ENCODE assay signal across 26 cellular contexts in genomic region chr11:118958577-118958976, GRCh38. TPM values are rescaled to one million over a fixed set of nuclear protein-coding genes. Genes with fewer than 3 reads are reported as not detected.
A peak's percentile ranks its signal among the peaks of the same experiment; 100 is the strongest.
DNase-seq lines count a peak whose midpoint lies in the region; FAIRE-seq and TF ChIP-seq lines count a peak whose summit lies in the region.
"Had no signal": no experiment of that assay in that cellular context is flagged by ENCODE, and none has a peak within 500 bp of the region (broad histone marks: within the 10 kb centered on the region; RNA-seq: fewer than 3 reads in every experiment).

No MANE protein-coding gene starts in this region.

- no peak overlapping the region for H3K9ac ChIP-seq in kidney (ENCODE audit: low read length in 2 of 2)
- H3K9ac ChIP-seq: BLaER1 had no signal

- no peak for TF ChIP-seq POLR2A in spleen (IDR thresholded peaks at IDR 0.05)

- TF ChIP-seq CTCF in kidney (IDR thresholded peaks at IDR 0.05; ENCODE audit: borderline replicate concordance, extremely low read depth, insufficient read depth) (no peak), spleen (IDR thresholded peaks at IDR 0.05 in 8 of 11, conservative IDR thresholded peaks at IDR 0.05 in 3 of 11) (no peak)

- H3K9me3 ChIP-seq in kidney (ENCODE audit: control insufficient read depth in 1 of 2, low read length in 2 of 2), result no peaks in the 10 kb centered on the region
- no peaks in the 10 kb centered on the region for H3K9me3 ChIP-seq in spleen
- H3K9me3 ChIP-seq: BE2C, BLaER1 had no signal

- WGBS in spleen, 5 donors, result 84 to 93% (median 90%) methylated on average over 2 of the region's 2 CpGs

- peaks cover 0 to 24% (median 0%) of the 10 kb centered on the region in 7 donors for H3K27me3 ChIP-seq in spleen (replicated peaks in 1 of 7)
- H3K27me3 ChIP-seq: BE2C, BLaER1 had no signal

- no peak for FAIRE-seq in kidney (lab: Jason Lieb, UNC)
- FAIRE-seq: A204.1, G401.6, GM12878, GM12892, GM18507 had no signal

- H3K36me3 ChIP-seq in kidney (ENCODE audit: control insufficient read depth in 1 of 2, insufficient read depth in 2 of 2, low read length in 2 of 2) (no peaks in the 10 kb centered on the region), spleen (no peaks in the 10 kb centered on the region)
- H3K36me3 ChIP-seq: BE2C, BLaER1 had no signal

- H3K4me1 ChIP-seq in kidney (ENCODE audit: control insufficient read depth in 1 of 2, insufficient read depth in 1 of 2, low read depth in 1 of 2, low read length in 2 of 2) (no peaks in the 10 kb centered on the region), spleen (peaks cover 0 to 9% (median 0%) of the 10 kb centered on the region in 6 donors)
- H3K4me1 ChIP-seq: BE2C had no signal

- intact Hi-C loops in kidney (cut with DNase I), result no loop called here
- intact Hi-C loops in spleen (cut with DNase I; ENCODE audit: low total_unique reads), result loop anchor here (5.0 kb wide), 1 partner anchor 51 kb away; no protein-coding TSS in a partner anchor

- no peak overlapping the region for H3K4me3 ChIP-seq in kidney (ENCODE audit: low read length in 2 of 2)
- H3K4me3 ChIP-seq in spleen, result no peak overlapping the region
- H3K4me3 ChIP-seq: BLaER1, GM12878 had no signal

- H3K27ac ChIP-seq in kidney (ENCODE audit: low read depth in 2 of 2, low read length in 2 of 2) (no peak overlapping the region), spleen (no peak overlapping the region)
- H3K27ac ChIP-seq: BLaER1 had no signal

- DNase-seq in GM03348 (ENCODE audit: low spot score) (peak; percentile 5), kidney (peak; percentile 38), spleen (peak; percentile 12), NCI-H128 (lab: John Stamatoyannopoulos, UW; ENCODE audit: unreplicated experiment) (no peak), DMS53 (lab: John Stamatoyannopoulos, UW) (no peak)
- DNase-seq: 8988T; ACHN; BE2C; C1 segment of cervical spinal cord; CD4-positive, alpha-beta memory T cell; CD4-positive, CD25-positive, alpha-beta regulatory T cell; CD8-positive, alpha-beta memory T cell; COR-L47; DMS 273 treated with DMSO at 0.1 percent for 48 hours; DMS153; DMS79 treated with DMSO at 0.1 percent for 48 hours; GF-D8 had no signal

RNA-seq across cellular contexts. Expression of gene UPK2, which starts 2.5 kb away (rescaled TPM):
- total RNA-seq in kidney (not detected), spleen (not detected)
- polyA plus RNA-seq in kidney (ENCODE audit: insufficient read depth, low read depth, low replicate concordance) (not detected), spleen (under 1 TPM in 2 of 3 donors, not detected in 1; 0.09 to 0.13 TPM)
- total RNA-seq: A673; CD4-positive, alpha-beta memory T cell; CD4-positive, CD25-positive, alpha-beta regulatory T cell had no signal
- polyA plus RNA-seq: AG04450; CD14-positive monocyte; CD4-positive, alpha-beta memory T cell; CD8-positive, alpha-beta memory T cell had no signal

RNA-seq across cellular contexts. Expression of gene FOXR1, which starts 13.0 kb away (rescaled TPM):
- total RNA-seq in kidney, result not detected
- not detected for polyA plus RNA-seq in kidney (ENCODE audit: insufficient read depth, low read depth, low replicate concordance)
- total RNA-seq in spleen, result not detected
- not detected for polyA plus RNA-seq in spleen
- total RNA-seq: A673; CD4-positive, alpha-beta memory T cell; CD4-positive, CD25-positive, alpha-beta regulatory T cell; CD8-positive, alpha-beta memory T cell; GM12878 had no signal
- polyA plus RNA-seq: AG04450; CD14-positive monocyte; CD4-positive, alpha-beta memory T cell; CD4-positive, CD25-positive, alpha-beta regulatory T cell; CD8-positive, alpha-beta memory T cell; GM12878 had no signal

RNA-seq across cellular contexts. Expression of gene BCL9L, which starts 32.9 kb away (rescaled TPM):
- 57.5 TPM for total RNA-seq in kidney
- polyA plus RNA-seq in kidney (ENCODE audit: insufficient read depth, low read depth, low replicate concordance), result 5.0 TPM
- total RNA-seq in spleen, result 10 to 100 TPM; 19.8 to 58.0 (median 39.0) TPM
- 10 to 100 TPM in 1 of 3 donors, 1 to 10 TPM in 2; 2.5 to 14.2 (median 2.6) TPM for polyA plus RNA-seq in spleen

RNA-seq across cellular contexts. Expression of gene CENATAC, which starts 39.4 kb away (rescaled TPM):
- total RNA-seq in kidney, result 45.0 TPM
- polyA plus RNA-seq in kidney (ENCODE audit: insufficient read depth, low read depth, low replicate concordance), result 19.8 TPM
- 10 to 100 TPM; 39.2 to 86.2 (median 66.7) TPM for total RNA-seq in spleen
- 10 to 100 TPM; 27.0 to 80.8 (median 44.1) TPM for polyA plus RNA-seq in spleen

RNA-seq across cellular contexts. Expression of gene RPS25, which starts 59.6 kb away (rescaled TPM):
- total RNA-seq in kidney, result 852 TPM
- 1,047 TPM for polyA plus RNA-seq in kidney (ENCODE audit: insufficient read depth, low read depth, low replicate concordance)
- 1,000 to 10,000 TPM in 6 of 7 donors, 100 to 1,000 TPM in 1; 945 to 1,264 (median 1,141) TPM for total RNA-seq in spleen
- polyA plus RNA-seq in spleen, result 1,000 to 10,000 TPM; 4,407 to 5,214 (median 4,978) TPM

Comparison
In these comparisons a context has a peak if more than half of its experiments do, and no peak if none do; other contexts are left out.
1. DNase-seq: peak in GM03348 (single experiment), kidney (single experiment) and spleen (single experiment); none in NCI-H128 (single experiment) and DMS53 (single experiment).